Comparison of ENCODE assay signal across 24 cellular contexts in genomic region chr13:31246918-31247317, GRCh38.
"Had no signal": no experiment of that assay in that cellular context is flagged by ENCODE, and none has a peak within 500 bp of the region (broad histone marks: within the 10 kb centered on the region; RNA-seq: fewer than 3 reads in every experiment).

No MANE protein-coding gene starts in this region.

- H3K9me3 ChIP-seq: SJSA1 had no signal

- DNase-seq: Kasumi-1, MM.1S, MV-4-11, NCI-H1048, NCI-H1105, NCI-H1417, NCI-H1436 treated with DMSO at 0.1 percent for 48 hours, NCI-H1694, NCI-H187 treated with DMSO at 0.1 percent for 48 hours, NCI-H2029 treated with DMSO at 0.1 percent for 48 hours, NCI-H2171 treated with DMSO at 0.1 percent for 48 hours, NCI-H345, NCI-H446 treated with DMSO at 0.1 percent for 48 hours, NCI-H524 treated with DMSO at 0.1 percent for 48 hours, NCI-H69, NCI-H774, SHP77 treated with DMSO at 0.1 percent for 48 hours had no signal

- H3K4me1 ChIP-seq: SJSA1 had no signal

- H3K4me3 ChIP-seq: K562, SJSA1, SK-N-MC had no signal

- H3K4me3 Mint-ChIP-seq: IgD-negative memory B cell had no signal

- H3K4me1 Mint-ChIP-seq: IgD-negative memory B cell had no signal

- H3K27me3 ChIP-seq: SJSA1 had no signal

- H3K9me3 Mint-ChIP-seq: IgD-negative memory B cell had no signal

- ATAC-seq: K562, Panc1, Right ventricle myocardium inferior had no signal

- H3K27ac ChIP-seq: KMS-11, SJSA1 had no signal

- H3K27me3 Mint-ChIP-seq: IgD-negative memory B cell had no signal
